Comparison of ENCODE assay signal across 9 cellular contexts in the genomic region with DNA sequence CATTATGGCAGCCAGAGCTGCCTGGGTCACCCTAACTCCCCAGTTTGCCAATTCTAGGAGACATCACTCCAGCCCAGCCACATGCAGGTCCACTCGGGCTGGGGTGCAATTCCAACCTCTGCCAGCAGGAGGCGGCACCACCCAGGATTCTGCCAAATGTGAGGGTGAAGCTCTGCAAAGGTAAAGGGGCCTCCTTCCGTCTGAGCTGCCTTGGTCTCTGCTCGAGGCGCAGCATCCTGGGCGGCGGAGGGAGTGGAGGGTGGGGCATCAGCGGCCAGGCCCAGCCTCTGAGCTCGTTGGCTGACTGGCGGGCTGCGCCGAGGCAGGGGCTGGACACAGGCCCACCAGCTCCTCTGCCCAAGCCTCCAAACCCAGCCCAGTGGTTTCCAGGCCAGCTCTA.
DNase-seq lines count a peak whose midpoint lies in the region; ATAC-seq and TF ChIP-seq lines count a peak whose summit lies in the region.
"Had no signal": no experiment of that assay in that cellular context is flagged by ENCODE, and none has a peak within 500 bp of the region (broad histone marks: within the 10 kb centered on the region; RNA-seq: fewer than 3 reads in every experiment).

No MANE protein-coding gene starts in this region.

- H2AFZ ChIP-seq in Karpas-422 (ENCODE audit: low read length) = no peak overlapping the region

- H3K4me3 ChIP-seq in Karpas-422 (ENCODE audit: low read length) (no peak overlapping the region), astrocyte of the spinal cord (ENCODE audit: low read depth, low read length) (no peak overlapping the region)

- no peaks in the 10 kb centered on the region; the same call in 1 of the 2 replicates for H4K20me1 ChIP-seq in Karpas-422 (ENCODE audit: insufficient read depth, low read depth, low read length)

- in situ Hi-C loops in astrocyte of the spinal cord (cut with HindIII; ENCODE audit: low sequenced_read_pairs) = no loop called here

- no peaks in the 10 kb centered on the region for H3K27me3 Mint-ChIP-seq in naive thymus-derived CD8-positive, alpha-beta T cell

- H3K27me3 ChIP-seq in Karpas-422 (ENCODE audit: low read length) = no peaks in the 10 kb centered on the region

- no peak overlapping the region for H3K4me2 ChIP-seq in Karpas-422 (ENCODE audit: low read depth, low read length, poor library complexity, severe bottlenecking)

- H3K9me2 ChIP-seq in Karpas-422 (replicated peaks; ENCODE audit: insufficient read depth, low read length) = no peaks in the 10 kb centered on the region

- no peaks in the 10 kb centered on the region for H3K79me2 ChIP-seq in Karpas-422 (ENCODE audit: low read length)

- no peak for ATAC-seq in naive thymus-derived CD8-positive, alpha-beta T cell

- no peaks in the 10 kb centered on the region for H3K36me3 Mint-ChIP-seq in naive thymus-derived CD8-positive, alpha-beta T cell

- H3K27ac Mint-ChIP-seq in naive thymus-derived CD8-positive, alpha-beta T cell = peak overlapping the region in 1 of 10 donors; percentile 47

- H3K9me3 ChIP-seq in Karpas-422 (ENCODE audit: low read length) = no peaks in the 10 kb centered on the region

- H3K4me1 ChIP-seq in Karpas-422 (ENCODE audit: low read length) = no peaks in the 10 kb centered on the region

- H3K4me3 Mint-ChIP-seq in naive thymus-derived CD8-positive, alpha-beta T cell = no peak overlapping the region

- no peaks in the 10 kb centered on the region for H3K36me3 ChIP-seq in Karpas-422 (ENCODE audit: insufficient read depth, low read length)

- peak; percentile 68 for TF ChIP-seq CTCF in AG09319 (IDR thresholded peaks at IDR 0.05; ENCODE audit: low read depth, low read length)
- TF ChIP-seq CTCF in astrocyte of the spinal cord (IDR thresholded peaks at IDR 0.05; ENCODE audit: low read depth, low read length) = peak; percentile 81

- no peak overlapping the region for H3K27ac ChIP-seq in Karpas-422 (ENCODE audit: low read length)

- DNase-seq in AG09319 (ENCODE audit: extremely low read depth, low read depth) (no peak), Karpas-422 (peak; percentile 51), astrocyte of the spinal cord (ENCODE audit: low read depth, low spot score) (no peak), DMS 273 treated with DMSO at 0.1 percent for 48 hours (lab: John Stamatoyannopoulos, UW) (no peak), NCI-H524 treated with DMSO at 0.1 percent for 48 hours (lab: John Stamatoyannopoulos, UW) (no peak), OCI-M2 (lab: John Stamatoyannopoulos, UW; ENCODE audit: unreplicated experiment) (no peak), anterior cingulate cortex (lab: John Stamatoyannopoulos, UW) (no peak)
- DNase-seq in naive thymus-derived CD8-positive, alpha-beta T cell = peak in 6 of 10 donors; percentile 18 to 42 (median 30)
- DNase-seq: hypothalamus had no signal

- H3K4me1 Mint-ChIP-seq in naive thymus-derived CD8-positive, alpha-beta T cell = peaks cover 0 to 7% (median 1%) of the 10 kb centered on the region in 4 donors

- no peak overlapping the region for H3K9ac ChIP-seq in Karpas-422 (ENCODE audit: low read length)

- no peaks in the 10 kb centered on the region for H3K9me3 Mint-ChIP-seq in naive thymus-derived CD8-positive, alpha-beta T cell

- POLR2A ChIA-PET in naive thymus-derived CD8-positive, alpha-beta T cell (lab: Charles Lee) = interaction anchor here (0.9 to 2.4 kb wide), 3 partner anchors 12 to 17 kb away, joined by 3 to 12 read pairs (median 3); no protein-coding TSS in a partner anchor

Comparison
In these comparisons a context has a peak if more than half of its experiments do, and no peak if none do; other contexts are left out.
1. DNase-seq: peak in Karpas-422 (single experiment) and naive thymus-derived CD8-positive, alpha-beta T cell (6 of 10); none in AG09319 (single experiment), astrocyte of the spinal cord (single experiment), DMS 273 treated with DMSO at 0.1 percent for 48 hours (single experiment), NCI-H524 treated with DMSO at 0.1 percent for 48 hours (single experiment), OCI-M2 (single experiment) and anterior cingulate cortex (0 of 58).